In genomic region chr17:33864758-33865229, GRCh38 we compare ENCODE assay signal across 22 cellular contexts.
DNase-seq lines count a peak whose midpoint lies in the region; ATAC-seq and TF ChIP-seq lines count a peak whose summit lies in the region.
"Had no signal": no experiment of that assay in that cellular context is flagged by ENCODE, and none has a peak within 500 bp of the region (broad histone marks: within the 10 kb centered on the region; RNA-seq: fewer than 3 reads in every experiment).

No MANE protein-coding gene starts in this region.

- TF ChIP-seq RAD21 in neural cell (conservative IDR thresholded peaks at IDR 0.05) = no peak

- TF ChIP-seq EP300 in neural cell (conservative IDR thresholded peaks at IDR 0.05; ENCODE audit: poor library complexity, severe bottlenecking) = no peak

- no peaks in the 10 kb centered on the region for H3K4me1 Mint-ChIP-seq in Calu3 (ENCODE audit: low read depth, unreplicated experiment)
- H3K4me1 Mint-ChIP-seq: B cell; CD14-positive monocyte; CD8-positive, alpha-beta memory T cell had no signal

- peak; percentile 40; the same call in 1 of the 3 replicates for ATAC-seq in SK-N-SH treated with all-trans-retinoic acid at 6 μM for 48 hours
- ATAC-seq: Right ventricle myocardium inferior had no signal

- peak; percentile 60 for DNase-seq in NCI-H2227 (lab: John Stamatoyannopoulos, UW; ENCODE audit: unreplicated experiment)
- peak; percentile 84 for DNase-seq in NCI-H748 (lab: John Stamatoyannopoulos, UW; ENCODE audit: unreplicated experiment)
- no peak for DNase-seq in GM20000 (ENCODE audit: low spot score)
- no peak for DNase-seq in Calu3
- no peak for DNase-seq in WERI-Rb-1
- DNase-seq: CD8-positive, alpha-beta memory T cell; DMS53; GM23248; H7; Kasumi-1; NCI-H1092 treated with DMSO at 0.1 percent for 48 hours; NCI-H1694; NCI-H2081; NCI-H446 treated with DMSO at 0.1 percent for 48 hours; NCI-H526; PC-9 had no signal

- intact Hi-C loops in Calu3 (cut with micrococcal nuclease; ENCODE audit: unreplicated experiment) = no loop called here

- no peaks in the 10 kb centered on the region for H3F3A ChIP-seq in neural cell (ENCODE audit: insufficient read depth, low read length, poor library complexity, severe bottlenecking)

- no peaks in the 10 kb centered on the region for H3K36me3 ChIP-seq in neural cell (ENCODE audit: insufficient read depth, low read length)
- H3K36me3 ChIP-seq in WERI-Rb-1 = no peaks in the 10 kb centered on the region
- H3K36me3 ChIP-seq: SJSA1 had no signal

- H3K27me3 ChIP-seq in neural cell (ENCODE audit: insufficient read depth, low read depth, low read length) = no peaks in the 10 kb centered on the region
- no peaks in the 10 kb centered on the region for H3K27me3 ChIP-seq in WERI-Rb-1 (ENCODE audit: insufficient read depth, low read depth, severe bottlenecking)
- H3K27me3 ChIP-seq: SJSA1 had no signal

- H3K9me3 Mint-ChIP-seq in Calu3 (ENCODE audit: low read depth, unreplicated experiment) = no peaks in the 10 kb centered on the region
- H3K9me3 Mint-ChIP-seq: CD8-positive, alpha-beta memory T cell had no signal

- H4K20me1 ChIP-seq in neural cell (ENCODE audit: insufficient read depth) = no peaks in the 10 kb centered on the region

- TF ChIP-seq CTCF in neural cell (IDR thresholded peaks at IDR 0.05; ENCODE audit: poor library complexity, severe bottlenecking) (no peak), GM20000 (IDR thresholded peaks at IDR 0.05; ENCODE audit: extremely low read depth, missing control alignments) (no peak), Calu3 (IDR thresholded peaks at IDR 0.05; ENCODE audit: unreplicated experiment) (no peak), WERI-Rb-1 (IDR thresholded peaks at IDR 0.05; ENCODE audit: low read depth, low read length) (no peak)

- no peak overlapping the region for H3K4me3 ChIP-seq in neural cell (ENCODE audit: low read length)
- no peak overlapping the region for H3K4me3 ChIP-seq in WERI-Rb-1 (ENCODE audit: low read depth, low read length)
- H3K4me3 ChIP-seq: GM23248, PC-9, SJSA1 had no signal

- no peak overlapping the region for H3K27ac ChIP-seq in neural cell (ENCODE audit: low read length)
- H3K27ac ChIP-seq in WERI-Rb-1 = no peak overlapping the region
- H3K27ac ChIP-seq: GM23248, PC-9, SJSA1 had no signal

- no peaks in the 10 kb centered on the region for H3K9me2 ChIP-seq in neural cell (ENCODE audit: insufficient read depth, low read length)

- H3K9ac ChIP-seq in neural cell (ENCODE audit: low read length) = no peak overlapping the region
- H3K9ac ChIP-seq: GM23248 had no signal

- CTCF ChIA-PET in Calu3 (lab: Charles Lee) = no interaction called here

- H3K4me3 Mint-ChIP-seq in Calu3 (ENCODE audit: low read depth, unreplicated experiment) = no peak overlapping the region
- H3K4me3 Mint-ChIP-seq: B cell; CD14-positive monocyte; CD8-positive, alpha-beta memory T cell had no signal

- H2AFZ ChIP-seq in neural cell (ENCODE audit: low read depth, low read length) = no peak overlapping the region
- H2AFZ ChIP-seq: GM23248, PC-9 had no signal

- H3K36me3 Mint-ChIP-seq in Calu3 (ENCODE audit: insufficient read depth, unreplicated experiment) = no peaks in the 10 kb centered on the region
- H3K36me3 Mint-ChIP-seq: CD14-positive monocyte; CD8-positive, alpha-beta memory T cell had no signal

- H3K9me3 ChIP-seq in neural cell (ENCODE audit: low read length) = no peaks in the 10 kb centered on the region
- H3K9me3 ChIP-seq in WERI-Rb-1 (ENCODE audit: severe bottlenecking) = no peaks in the 10 kb centered on the region
- H3K9me3 ChIP-seq: SJSA1 had no signal

- H3K4me2 ChIP-seq in neural cell (ENCODE audit: low read length) = no peak overlapping the region
- H3K4me2 ChIP-seq: PC-9 had no signal

- no peak overlapping the region for H3K27ac Mint-ChIP-seq in Calu3 (ENCODE audit: unreplicated experiment)
- H3K27ac Mint-ChIP-seq: B cell; CD14-positive monocyte; CD8-positive, alpha-beta memory T cell had no signal

- no TSS peak for BruUV-seq in Calu3 (replicated peaks; lab: Mats Ljungman, UMichigan)

- peaks cover 27% of the 10 kb centered on the region for H3K27me3 Mint-ChIP-seq in Calu3 (ENCODE audit: unreplicated experiment)

- no peaks in the 10 kb centered on the region for H3K79me2 ChIP-seq in neural cell (replicated peaks; ENCODE audit: insufficient read depth, low read length)

TF ChIP-seq in SK-N-SH treated with all-trans-retinoic acid at 6 μM for 48 hours, 23 proteins besides CTCF, POLR2A, EP300 and RAD21 (continues in another document):
- TF ChIP-seq PATZ1 (CRISPR knock-in tag; IDR thresholded peaks at IDR 0.05; ENCODE audit: borderline replicate concordance) (no peak), TCF4 (CRISPR knock-in tag; IDR thresholded peaks at IDR 0.05; ENCODE audit: borderline replicate concordance) (peak; percentile 94), ZFP30 (CRISPR knock-in tag; IDR thresholded peaks at IDR 0.05) (no peak), SNAI2 (CRISPR knock-in tag; IDR thresholded peaks at IDR 0.05) (no peak), RARB (CRISPR knock-in tag; IDR thresholded peaks at IDR 0.05) (no peak), ZNF70 (CRISPR knock-in tag; IDR thresholded peaks at IDR 0.05) (no peak), CSDC2 (CRISPR knock-in tag; IDR thresholded peaks at IDR 0.05) (no peak), ARNTL (CRISPR knock-in tag; IDR thresholded peaks at IDR 0.05; ENCODE audit: borderline replicate concordance, low read depth) (no peak), GLIS3 (CRISPR knock-in tag; IDR thresholded peaks at IDR 0.05) (no peak), TOX (CRISPR knock-in tag; IDR thresholded peaks at IDR 0.05; ENCODE audit: borderline replicate concordance) (no peak), ISL1 (CRISPR knock-in tag; IDR thresholded peaks at IDR 0.05) (no peak)

TF ChIP-seq in neural cell, 6 proteins besides CTCF, POLR2A, EP300 and RAD21:
- TF ChIP-seq EZH2 (IDR thresholded peaks at IDR 0.05; ENCODE audit: borderline replicate concordance, insufficient read depth, low read length, poor library complexity, severe bottlenecking) (no peak), REST (IDR thresholded peaks at IDR 0.05; ENCODE audit: borderline replicate concordance) (peak; percentile 20), POLR2AphosphoS5 (IDR thresholded peaks at IDR 0.05) (peak; percentile 63)

Comparison
In these comparisons a context has a peak if more than half of its experiments do, and no peak if none do; other contexts are left out.
1. DNase-seq: peak in NCI-H2227 (single experiment) and NCI-H748 (single experiment); none in GM20000 (single experiment), Calu3 (single experiment) and WERI-Rb-1 (single experiment).